ENCODE assay signal across 2 cellular contexts in the genomic region with DNA sequence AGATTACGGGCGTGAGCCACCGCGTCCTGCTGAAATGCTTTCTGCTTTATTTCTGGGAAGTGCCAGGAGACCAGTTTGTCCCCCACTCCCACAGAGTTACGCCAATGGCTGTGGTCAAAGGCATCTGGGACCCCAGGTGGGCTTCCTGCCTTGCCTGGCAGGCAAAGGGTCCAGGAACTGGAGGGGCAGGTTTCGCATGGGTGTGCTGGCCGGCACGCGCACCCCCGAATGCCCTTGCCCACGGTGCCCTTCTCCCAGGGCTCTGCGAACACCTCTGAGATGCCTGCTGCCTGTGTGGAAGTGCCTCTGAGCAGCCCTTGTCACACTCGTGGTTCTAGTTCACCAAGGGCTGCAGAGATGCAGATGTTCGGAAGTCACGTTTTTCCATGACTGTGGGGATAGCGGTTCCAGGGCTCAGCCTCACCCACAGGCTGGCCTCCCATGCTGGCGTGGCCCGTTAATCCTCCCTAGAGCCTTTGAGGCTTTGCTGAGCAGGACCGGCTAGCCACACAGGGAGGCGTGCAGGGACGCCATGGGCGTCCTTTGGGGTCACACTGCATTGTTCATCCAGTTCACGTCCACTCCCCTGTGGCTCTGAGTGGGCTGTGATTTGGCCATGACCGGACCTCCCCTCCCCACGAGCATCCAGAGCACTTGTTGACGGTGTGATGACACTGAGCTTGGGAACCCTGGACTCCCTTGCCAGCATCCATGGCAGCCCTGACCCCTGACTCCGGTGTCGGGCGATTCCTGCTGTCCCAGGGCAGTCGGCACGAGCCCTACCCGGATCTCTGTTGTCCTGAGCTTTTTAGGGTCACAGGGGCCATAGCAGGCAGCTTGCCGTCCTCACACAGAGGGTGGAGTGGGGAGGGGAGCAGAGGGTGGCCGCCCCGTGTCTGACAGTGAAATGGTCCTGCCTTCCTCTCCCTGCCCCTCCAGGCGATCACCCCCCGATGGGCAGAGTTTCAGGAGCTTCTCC.
TF ChIP-seq lines count a peak whose summit lies in the region.

No MANE protein-coding gene starts in this region.

TF ChIP-seq in SK-N-SH, 30 proteins besides CTCF, POLR2A, EP300 and RAD21 (continued from another document):
- no peak for TF ChIP-seq SIN3A (IDR thresholded peaks at IDR 0.05; ENCODE audit: borderline replicate concordance, low read depth, low read length)

TF ChIP-seq in SK-N-SH treated with all-trans-retinoic acid at 6 μM for 48 hours, 23 proteins besides CTCF, POLR2A, EP300 and RAD21 (continued from another document):
- TF ChIP-seq, protein P1, sequence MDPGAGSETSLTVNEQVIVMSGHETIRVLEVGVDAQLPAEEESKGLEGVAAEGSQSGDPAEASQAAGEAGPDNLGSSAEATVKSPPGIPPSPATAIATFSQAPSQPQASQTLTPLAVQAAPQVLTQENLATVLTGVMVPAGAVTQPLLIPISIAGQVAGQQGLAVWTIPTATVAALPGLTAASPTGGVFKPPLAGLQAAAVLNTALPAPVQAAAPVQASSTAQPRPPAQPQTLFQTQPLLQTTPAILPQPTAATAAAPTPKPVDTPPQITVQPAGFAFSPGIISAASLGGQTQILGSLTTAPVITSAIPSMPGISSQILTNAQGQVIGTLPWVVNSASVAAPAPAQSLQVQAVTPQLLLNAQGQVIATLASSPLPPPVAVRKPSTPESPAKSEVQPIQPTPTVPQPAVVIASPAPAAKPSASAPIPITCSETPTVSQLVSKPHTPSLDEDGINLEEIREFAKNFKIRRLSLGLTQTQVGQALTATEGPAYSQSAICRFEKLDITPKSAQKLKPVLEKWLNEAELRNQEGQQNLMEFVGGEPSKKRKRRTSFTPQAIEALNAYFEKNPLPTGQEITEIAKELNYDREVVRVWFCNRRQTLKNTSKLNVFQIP (CRISPR knock-in tag; IDR thresholded peaks at IDR 0.05; ENCODE audit: borderline replicate concordance, low read depth), result no peak
- TF ChIP-seq ZFP3 (CRISPR knock-in tag; IDR thresholded peaks at IDR 0.05), result no peak
- no peak for TF ChIP-seq SNAI2 (CRISPR knock-in tag; IDR thresholded peaks at IDR 0.05)
- no peak for TF ChIP-seq ZC3H10 (CRISPR knock-in tag; IDR thresholded peaks at IDR 0.05)
- no peak for TF ChIP-seq CSDC2 (CRISPR knock-in tag; IDR thresholded peaks at IDR 0.05)
- TF ChIP-seq TOX (CRISPR knock-in tag; IDR thresholded peaks at IDR 0.05; ENCODE audit: borderline replicate concordance), result no peak
- no peak for TF ChIP-seq ZNF565 (CRISPR knock-in tag; conservative IDR thresholded peaks at IDR 0.05; ENCODE audit: low read depth)
- no peak for TF ChIP-seq OSR1 (CRISPR knock-in tag; IDR thresholded peaks at IDR 0.05)
- no peak for TF ChIP-seq ARNTL (CRISPR knock-in tag; IDR thresholded peaks at IDR 0.05; ENCODE audit: borderline replicate concordance, low read depth)
- TF ChIP-seq ZFP30 (CRISPR knock-in tag; IDR thresholded peaks at IDR 0.05), result no peak
- TF ChIP-seq PPARA (CRISPR knock-in tag; IDR thresholded peaks at IDR 0.05; ENCODE audit: borderline replicate concordance), result no peak
- no peak for TF ChIP-seq ISL1 (CRISPR knock-in tag; IDR thresholded peaks at IDR 0.05)
- no peak for TF ChIP-seq GLIS3 (CRISPR knock-in tag; IDR thresholded peaks at IDR 0.05)
- TF ChIP-seq BACH2 (CRISPR knock-in tag; IDR thresholded peaks at IDR 0.05; ENCODE audit: borderline replicate concordance), result no peak
- TF ChIP-seq ESRRG (CRISPR knock-in tag; IDR thresholded peaks at IDR 0.05), result no peak
- TF ChIP-seq, protein P2, sequence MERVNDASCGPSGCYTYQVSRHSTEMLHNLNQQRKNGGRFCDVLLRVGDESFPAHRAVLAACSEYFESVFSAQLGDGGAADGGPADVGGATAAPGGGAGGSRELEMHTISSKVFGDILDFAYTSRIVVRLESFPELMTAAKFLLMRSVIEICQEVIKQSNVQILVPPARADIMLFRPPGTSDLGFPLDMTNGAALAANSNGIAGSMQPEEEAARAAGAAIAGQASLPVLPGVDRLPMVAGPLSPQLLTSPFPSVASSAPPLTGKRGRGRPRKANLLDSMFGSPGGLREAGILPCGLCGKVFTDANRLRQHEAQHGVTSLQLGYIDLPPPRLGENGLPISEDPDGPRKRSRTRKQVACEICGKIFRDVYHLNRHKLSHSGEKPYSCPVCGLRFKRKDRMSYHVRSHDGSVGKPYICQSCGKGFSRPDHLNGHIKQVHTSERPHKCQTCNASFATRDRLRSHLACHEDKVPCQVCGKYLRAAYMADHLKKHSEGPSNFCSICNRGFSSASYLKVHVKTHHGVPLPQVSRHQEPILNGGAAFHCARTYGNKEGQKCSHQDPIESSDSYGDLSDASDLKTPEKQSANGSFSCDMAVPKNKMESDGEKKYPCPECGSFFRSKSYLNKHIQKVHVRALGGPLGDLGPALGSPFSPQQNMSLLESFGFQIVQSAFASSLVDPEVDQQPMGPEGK (CRISPR knock-in tag; IDR thresholded peaks at IDR 0.05; ENCODE audit: borderline replicate concordance), result no peak
